Comparison of ENCODE assay signal across 8 cellular contexts in genomic region chr16:72099377-72099818, GRCh38. TPM values are rescaled to one million over a fixed set of nuclear protein-coding genes. Genes with fewer than 3 reads are reported as not detected.
A peak's percentile ranks its signal among the peaks of the same experiment; 100 is the strongest.
DNase-seq lines count a peak whose midpoint lies in the region; ATAC-seq and TF ChIP-seq lines count a peak whose summit lies in the region.

No MANE protein-coding gene starts in this region.

- peaks cover 0 to 7% of the 10 kb centered on the region in 2 donors for H3K4me1 ChIP-seq in neuronal stem cell (ENCODE audit: control insufficient read depth in 2 of 2, insufficient read depth in 1 of 2, low read depth in 1 of 2, low read length in 2 of 2)

- CTCF ChIA-PET in AG04450 (lab: Charles Lee), result interaction anchor here (0.6 to 2.2 kb wide), 4 partner anchors 27 to 1515 kb away, joined by 3 to 15 read pairs (median 6); partner anchors contain the start of gene HPR
- CTCF ChIA-PET in activated CD8-positive, alpha-beta T cell treated with anti-CD3 and anti-CD28 coated beads, Interleukin-2, amount 10 ng/mL, durations not matched to agents 7 days and 5 days (lab: Charles Lee), result interaction anchor here (1.2 to 3.0 kb wide), 4 partner anchors 10 to 177 kb away, joined by 3 to 16 read pairs (median 5); no protein-coding TSS in a partner anchor

- in situ Hi-C loops in GM13977 (cut with MboI; ENCODE audit: low pct_unique_long_range_greater_than_20kb, low sequenced_read_pairs, unreplicated experiment), result no loop called here

- peak; percentile 56 for TF ChIP-seq CTCF in AG04450 (IDR thresholded peaks at IDR 0.05; ENCODE audit: low read depth, low read length)
- TF ChIP-seq CTCF in GM13977 (IDR thresholded peaks at IDR 0.05; ENCODE audit: extremely low read depth, insufficient read depth, missing control alignments), result peak; percentile 58

- no peaks in the 10 kb centered on the region for H3K9me3 ChIP-seq in AG04450 (ENCODE audit: control insufficient read depth, insufficient read depth, low read length)
- H3K9me3 ChIP-seq in neuronal stem cell (replicated peaks in 1 of 2; ENCODE audit: control insufficient read depth in 2 of 2, insufficient read depth in 1 of 2, low read depth in 1 of 2, low read length in 2 of 2), result no peaks in the 10 kb centered on the region

- no peak overlapping the region for H3K27ac ChIP-seq in AG04450 (ENCODE audit: low read depth, low read length)
- no peak overlapping the region for H3K27ac ChIP-seq in neuronal stem cell (replicated peaks; ENCODE audit: low read length)

- no peak overlapping the region for H4K8ac ChIP-seq in neuronal stem cell (ENCODE audit: low read depth, low read length)

- no peak overlapping the region for H2BK15ac ChIP-seq in neuronal stem cell (ENCODE audit: low read length)

- H2AFZ ChIP-seq in neuronal stem cell (ENCODE audit: low read length), result no peak overlapping the region

- H3K79me1 ChIP-seq in neuronal stem cell (ENCODE audit: low read depth, low read length), result no peaks in the 10 kb centered on the region

- no peak overlapping the region for H3K14ac ChIP-seq in neuronal stem cell (ENCODE audit: low read length)

- H3K4me3 Mint-ChIP-seq in activated CD8-positive, alpha-beta T cell treated with anti-CD3 and anti-CD28 coated beads, Interleukin-2, amount 10 ng/mL, durations not matched to agents 7 days and 5 days, result no peak overlapping the region

- no peak overlapping the region for H4K91ac ChIP-seq in neuronal stem cell (ENCODE audit: low read depth, low read length, poor library complexity)

- H3K36me3 ChIP-seq in neuronal stem cell (replicated peaks in 1 of 2; ENCODE audit: control insufficient read depth in 2 of 2, insufficient read depth in 2 of 2, low read length in 2 of 2), result peaks cover 71 to 88% of the 10 kb centered on the region in 2 donors

- H3K4me2 ChIP-seq in neuronal stem cell (ENCODE audit: insufficient read depth, low read length, poor library complexity, severe bottlenecking), result no peak overlapping the region

- H3K4me1 Mint-ChIP-seq in activated CD8-positive, alpha-beta T cell treated with anti-CD3 and anti-CD28 coated beads, Interleukin-2, amount 10 ng/mL, durations not matched to agents 7 days and 5 days (ENCODE audit: low read depth), result peaks cover 12% of the 10 kb centered on the region

- no peak overlapping the region for H3K23ac ChIP-seq in neuronal stem cell (ENCODE audit: low read depth, low read length, poor library complexity)

- no peak for DNase-seq in AG04450 (ENCODE audit: low read depth, low spot score)
- peak; percentile 67 for DNase-seq in GM13977 (ENCODE audit: low spot score)
- peak; percentile 1 for DNase-seq in NCI-H446 treated with DMSO at 0.1 percent for 48 hours (lab: John Stamatoyannopoulos, UW)
- peak; percentile 71 for DNase-seq in activated CD8-positive, alpha-beta T cell treated with anti-CD3 and anti-CD28 coated beads, Interleukin-2, amount 10 ng/mL, durations not matched to agents 7 days and 5 days
- peak; percentile 54 for DNase-seq in fibroblast of peridontal ligament (ENCODE audit: extremely low read depth)
- DNase-seq in neuronal stem cell (ENCODE audit: low spot score), result peak; percentile 27

- ATAC-seq in HG02981 (IDR thresholded peaks at IDR 0.05; ENCODE audit: unreplicated experiment), result peak; percentile 75
- peak; percentile 92 for ATAC-seq in activated CD8-positive, alpha-beta T cell treated with anti-CD3 and anti-CD28 coated beads, Interleukin-2, amount 10 ng/mL, durations not matched to agents 7 days and 5 days
- ATAC-seq in GM21515 (IDR thresholded peaks at IDR 0.05; ENCODE audit: unreplicated experiment), result no peak

- no peak overlapping the region for H3K18ac ChIP-seq in neuronal stem cell (ENCODE audit: low read length)

- H3K27me3 Mint-ChIP-seq in activated CD8-positive, alpha-beta T cell treated with anti-CD3 and anti-CD28 coated beads, Interleukin-2, amount 10 ng/mL, durations not matched to agents 7 days and 5 days (ENCODE audit: low read depth), result no peaks in the 10 kb centered on the region

- no peaks in the 10 kb centered on the region for H3K27me3 ChIP-seq in AG04450 (ENCODE audit: control insufficient read depth, insufficient read depth, low read length)
- H3K27me3 ChIP-seq in neuronal stem cell (ENCODE audit: control insufficient read depth in 3 of 3, insufficient read depth in 3 of 3, low read depth in 1 of 3, low read length in 3 of 3), result no peaks in the 10 kb centered on the region

- H3K4ac ChIP-seq in neuronal stem cell (ENCODE audit: low read length), result no peak overlapping the region

- H2BK5ac ChIP-seq in neuronal stem cell (ENCODE audit: low read length), result peak overlapping the region; percentile 3

- H2BK120ac ChIP-seq in neuronal stem cell (ENCODE audit: low read depth, low read length), result no peak overlapping the region

- H3K4me3 ChIP-seq in AG04450 (ENCODE audit: low read depth, low read length), result no peak overlapping the region
- no peak overlapping the region for H3K4me3 ChIP-seq in neuronal stem cell (ENCODE audit: low read length in 2 of 2)

- H3K9ac ChIP-seq in neuronal stem cell (ENCODE audit: low read depth, low read length, poor library complexity), result peak overlapping the region; percentile 57

- H2BK12ac ChIP-seq in neuronal stem cell (ENCODE audit: low read length), result no peak overlapping the region

- H2AK5ac ChIP-seq in neuronal stem cell (ENCODE audit: low read depth, low read length), result no peak overlapping the region

- no CpG with 5 or more reads among the region's 12 CpGs for WGBS in neuronal stem cell (ENCODE audit: extremely low coverage in 2 of 2, insufficient read length in 2 of 2, insufficient replicate concordance in 1 of 2), 2 donors

- H3K9me3 Mint-ChIP-seq in activated CD8-positive, alpha-beta T cell treated with anti-CD3 and anti-CD28 coated beads, Interleukin-2, amount 10 ng/mL, durations not matched to agents 7 days and 5 days (ENCODE audit: insufficient read depth), result no peaks in the 10 kb centered on the region

- POLR2A ChIA-PET in AG04450 (lab: Yijun Ruan, JAX), result no interaction called here
- POLR2A ChIA-PET in activated CD8-positive, alpha-beta T cell treated with anti-CD3 and anti-CD28 coated beads, Interleukin-2, amount 10 ng/mL, durations not matched to agents 7 days and 5 days (lab: Charles Lee), result no interaction called here

- no peak overlapping the region for H3K27ac Mint-ChIP-seq in activated CD8-positive, alpha-beta T cell treated with anti-CD3 and anti-CD28 coated beads, Interleukin-2, amount 10 ng/mL, durations not matched to agents 7 days and 5 days

- peaks cover 60% of the 10 kb centered on the region for H3K36me3 Mint-ChIP-seq in activated CD8-positive, alpha-beta T cell treated with anti-CD3 and anti-CD28 coated beads, Interleukin-2, amount 10 ng/mL, durations not matched to agents 7 days and 5 days (ENCODE audit: low read depth)

RNA-seq across cellular contexts. Expression of gene DHX38, which starts 5.8 kb away (rescaled TPM):
- polyA plus RNA-seq in AG04450 (2011; rRNA removed), result 26.8 and 31.1 TPM in 2 replicates
- polyA minus RNA-seq in AG04450 (2011; rRNA and poly(A)+ RNA removed), result 77.5 and 91.9 TPM in 2 replicates
- total RNA-seq in activated CD8-positive, alpha-beta T cell treated with anti-CD3 and anti-CD28 coated beads, Interleukin-2, amount 10 ng/mL, durations not matched to agents 7 days and 5 days, result 10 to 100 TPM; 69.3 to 77.1 TPM
- 27.9 TPM for polyA plus RNA-seq in neuronal stem cell (2013, experiment 1 of 2)
- polyA plus RNA-seq in neuronal stem cell (2013, experiment 2 of 2), result 26.9 TPM

RNA-seq across cellular contexts. Expression of gene TXNL4B, which starts 6.0 kb away (rescaled TPM):
- 11.3 and 21.3 TPM in 2 replicates for polyA plus RNA-seq in AG04450 (2011; rRNA removed)
- 3.4 and 4.0 TPM in 2 replicates for polyA minus RNA-seq in AG04450 (2011; rRNA and poly(A)+ RNA removed)
- total RNA-seq in activated CD8-positive, alpha-beta T cell treated with anti-CD3 and anti-CD28 coated beads, Interleukin-2, amount 10 ng/mL, durations not matched to agents 7 days and 5 days, result 10 to 100 TPM; 14.9 to 16.7 TPM
- polyA plus RNA-seq in neuronal stem cell (2013, experiment 1 of 2), result 5.3 TPM
- 5.3 TPM for polyA plus RNA-seq in neuronal stem cell (2013, experiment 2 of 2)

RNA-seq across cellular contexts. Expression of gene HPR, which starts 36.4 kb away (rescaled TPM):
- not detected in 2 replicates for polyA plus RNA-seq in AG04450 (2011; rRNA removed)
- not detected in 2 replicates for polyA minus RNA-seq in AG04450 (2011; rRNA and poly(A)+ RNA removed)
- total RNA-seq in activated CD8-positive, alpha-beta T cell treated with anti-CD3 and anti-CD28 coated beads, Interleukin-2, amount 10 ng/mL, durations not matched to agents 7 days and 5 days, result not detected
- 0.04 TPM for polyA plus RNA-seq in neuronal stem cell (2013, experiment 1 of 2)
- polyA plus RNA-seq in neuronal stem cell (2013, experiment 2 of 2), result 0.04 TPM

RNA-seq across cellular contexts. Expression of gene HP, which starts 45.1 kb away (rescaled TPM):
- polyA plus RNA-seq in AG04450 (2011; rRNA removed), result not detected in 2 replicates
- polyA minus RNA-seq in AG04450 (2011; rRNA and poly(A)+ RNA removed), result not detected in 2 replicates
- not detected for total RNA-seq in activated CD8-positive, alpha-beta T cell treated with anti-CD3 and anti-CD28 coated beads, Interleukin-2, amount 10 ng/mL, durations not matched to agents 7 days and 5 days
- polyA plus RNA-seq in neuronal stem cell (2013, experiment 1 of 2), result 0.04 TPM
- not detected for polyA plus RNA-seq in neuronal stem cell (2013, experiment 2 of 2)
